Comparison of ENCODE assay signal across 8 cellular contexts in the genomic region with DNA sequence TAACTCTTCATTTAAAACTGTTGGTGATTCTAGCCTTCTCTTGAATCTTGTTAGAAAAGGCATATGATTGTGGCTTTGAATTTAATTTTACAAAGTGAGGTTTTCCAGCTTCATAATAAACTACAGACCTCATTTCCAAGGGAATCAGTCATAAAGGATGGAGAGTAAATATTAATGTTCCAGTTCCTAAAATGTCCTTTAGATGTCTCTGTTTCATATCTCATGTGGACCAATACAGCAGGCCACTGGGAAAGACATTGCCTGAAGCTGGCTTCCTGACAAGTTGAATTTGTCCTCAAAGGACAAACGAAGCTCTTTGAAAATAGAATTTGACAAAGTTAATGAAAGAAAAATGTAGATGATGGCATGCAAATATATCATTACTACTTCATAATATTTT.
DNase-seq lines count a peak whose midpoint lies in the region; ATAC-seq, FAIRE-seq and TF ChIP-seq lines count a peak whose summit lies in the region.

No MANE protein-coding gene starts in this region.

- H3K27me3 ChIP-seq in Panc1 (ENCODE audit: control insufficient read depth, insufficient read depth, low read length) (no peaks in the 10 kb centered on the region), esophagus squamous epithelium (peaks cover 0 to 4% (median 0%) of the 10 kb centered on the region in 4 donors), pancreas (no peaks in the 10 kb centered on the region)

- H3K9me3 ChIP-seq in Panc1 (ENCODE audit: control insufficient read depth, insufficient read depth, low read depth, low read length) (no peaks in the 10 kb centered on the region), esophagus squamous epithelium (no peaks in the 10 kb centered on the region), pancreas (no peaks in the 10 kb centered on the region)

- TF ChIP-seq CTCF in Panc1 (IDR thresholded peaks at IDR 0.05) (peak; percentile 53; the same call in 1 of the 2 replicates), esophagus squamous epithelium (IDR thresholded peaks at IDR 0.05) (peak in 5 of 6 experiments; percentile 30 to 73 (median 54)), pancreas (IDR thresholded peaks at IDR 0.05) (peak in 3 of 4 donors; percentile 30 to 43 (median 32))

- TF ChIP-seq POLR2A in esophagus squamous epithelium (IDR thresholded peaks at IDR 0.05), result no peak

- H3K4me3 ChIP-seq in Panc1 (ENCODE audit: low read depth in 2 of 2, low read length in 2 of 2), result no peak overlapping the region
- H3K4me3 ChIP-seq in esophagus squamous epithelium, result no peak overlapping the region
- H3K4me3 ChIP-seq in pancreas, result no peak overlapping the region

- no peaks in the 10 kb centered on the region for H3K36me3 ChIP-seq in Panc1 (ENCODE audit: control insufficient read depth, insufficient read depth, low read length)
- no peaks in the 10 kb centered on the region for H3K36me3 ChIP-seq in esophagus squamous epithelium
- no peaks in the 10 kb centered on the region for H3K36me3 ChIP-seq in pancreas

- CTCF ChIA-PET in Panc1 (lab: Charles Lee), result no interaction called here

- DNase-seq in ELR (ENCODE audit: low read depth) (peak; percentile 68), Panc1 (ENCODE audit: low read depth, low spot score) (no peak), esophagus squamous epithelium (lab: John Stamatoyannopoulos, UW) (no peak), pancreas (peak in 1 of 6 donors; percentile 29), GF-D8 (lab: John Stamatoyannopoulos, UW) (no peak)
- DNase-seq in effector CD8-positive, alpha-beta T cell (lab: John Stamatoyannopoulos, UW), result no peak
- DNase-seq in effector CD4-positive, alpha-beta T cell, result no peak

- H3K4me1 ChIP-seq in Panc1 (ENCODE audit: control insufficient read depth, insufficient read depth, low read length) (no peaks in the 10 kb centered on the region), esophagus squamous epithelium (peaks cover 0 to 13% (median 3%) of the 10 kb centered on the region in 3 donors), pancreas (peaks cover 5 to 11% (median 7%) of the 10 kb centered on the region in 3 donors)

- in situ Hi-C loops in Panc1 (cut with HindIII; ENCODE audit: low pct_unique_long_range_greater_than_20kb, low sequenced_read_pairs), result no loop called here

- peak; percentile 62 for ATAC-seq in HG03060 (IDR thresholded peaks at IDR 0.05; ENCODE audit: low read depth, unreplicated experiment)
- ATAC-seq in Panc1, result peak; percentile 81; the same call in 1 of the 2 replicates
- ATAC-seq in pancreas, result peak; percentile 53 to 82 (median 79)

- intact Hi-C loops in Panc1 (cut with micrococcal nuclease; ENCODE audit: unreplicated experiment) (loop anchor here (10.0 kb wide), 1 partner anchor 369 kb away; no protein-coding TSS in a partner anchor), esophagus squamous epithelium (cut with DNase I) (no loop called here), pancreas (cut with DNase I) (no loop called here)

- WGBS in esophagus squamous epithelium, 2 donors, result 4 to 9% methylated on average over 1 of the region's 1 CpG
- WGBS in pancreas, 2 donors, result 0% methylated on average over 1 of the region's 1 CpG

- H3K27ac ChIP-seq in Panc1 (ENCODE audit: low read length), result no peak overlapping the region
- H3K27ac ChIP-seq in esophagus squamous epithelium, result no peak overlapping the region
- H3K27ac ChIP-seq in pancreas, result no peak overlapping the region

- FAIRE-seq in pancreas (lab: Jason Lieb, UNC), result peak; percentile 93

- BruUV-seq in Panc1 (replicated peaks; lab: Mats Ljungman, UMichigan), result no TSS peak

- POLR2A ChIA-PET in Panc1 (lab: Charles Lee), result interaction anchor here (0.6 kb wide), 1 partner anchor 331 kb away, joined by 6 read pairs; no protein-coding TSS in a partner anchor
